13 cellular contexts compared by ENCODE assay signal in genomic region chr9:132042324-132042723, GRCh38. TPM values are rescaled to one million over a fixed set of nuclear protein-coding genes. Genes with fewer than 3 reads are reported as not detected.
DNase-seq lines count a peak whose midpoint lies in the region; ATAC-seq, FAIRE-seq and TF ChIP-seq lines count a peak whose summit lies in the region.
"Had no signal": no experiment of that assay in that cellular context is flagged by ENCODE, and none has a peak within 500 bp of the region (broad histone marks: within the 10 kb centered on the region; RNA-seq: fewer than 3 reads in every experiment).

No MANE protein-coding gene starts in this region.

- no peaks in the 10 kb centered on the region for H3K27me3 ChIP-seq in bronchial epithelial cell (ENCODE audit: control insufficient read depth, insufficient read depth, low read length)

- FAIRE-seq in bronchial epithelial cell (lab: Jason Lieb, UNC): no peak

- DNase-seq in EL (peak; percentile 98), NCI-H524 treated with DMSO at 0.1 percent for 48 hours (lab: John Stamatoyannopoulos, UW) (peak; percentile 74), bronchial epithelial cell (ENCODE audit: low read depth) (peak; percentile 84), non-pigmented ciliary epithelial cell (ENCODE audit: low read depth) (peak; percentile 91), cortex of kidney (lab: John Stamatoyannopoulos, UW) (no peak)
- DNase-seq in activated naive CD8-positive, alpha-beta T cell treated with anti-CD3 and anti-CD28 coated beads for 36 hours: no peak
- DNase-seq: activated CD4-positive, alpha-beta memory T cell treated with anti-CD3 and anti-CD28 coated beads for 36 hours; anterior cingulate cortex; DND-41; hippocampal formation had no signal

- no peak overlapping the region for H3K4me3 Mint-ChIP-seq in activated naive CD8-positive, alpha-beta T cell treated with anti-CD3 and anti-CD28 coated beads for 36 hours
- H3K4me3 Mint-ChIP-seq: activated CD4-positive, alpha-beta memory T cell treated with anti-CD3 and anti-CD28 coated beads for 36 hours; natural killer cell treated with Interleukin-12 subunit alpha and Interleukin-12 subunit beta and Interleukin-15 and Interleukin-18, amount 100 ng/mL, for 72 hours had no signal

- H3K36me3 ChIP-seq in bronchial epithelial cell (ENCODE audit: control insufficient read depth, insufficient read depth, low read length): no peaks in the 10 kb centered on the region

- H3K27ac Mint-ChIP-seq in activated naive CD8-positive, alpha-beta T cell treated with anti-CD3 and anti-CD28 coated beads for 36 hours: no peak overlapping the region
- H3K27ac Mint-ChIP-seq: activated CD4-positive, alpha-beta memory T cell treated with anti-CD3 and anti-CD28 coated beads for 36 hours; natural killer cell treated with Interleukin-12 subunit alpha and Interleukin-12 subunit beta and Interleukin-15 and Interleukin-18, amount 100 ng/mL, for 72 hours had no signal

- peaks cover 12% of the 10 kb centered on the region for H3K4me1 Mint-ChIP-seq in activated naive CD8-positive, alpha-beta T cell treated with anti-CD3 and anti-CD28 coated beads for 36 hours

- no peak for ATAC-seq in HG02642 (IDR thresholded peaks at IDR 0.05; ENCODE audit: poor library complexity, unreplicated experiment)
- ATAC-seq in esophagus mucosa: no peak
- ATAC-seq: natural killer cell treated with Interleukin-12 subunit alpha and Interleukin-12 subunit beta and Interleukin-15 and Interleukin-18, amount 100 ng/mL, for 72 hours had no signal

- H3K27me3 Mint-ChIP-seq in activated naive CD8-positive, alpha-beta T cell treated with anti-CD3 and anti-CD28 coated beads for 36 hours: no peaks in the 10 kb centered on the region
- H3K27me3 Mint-ChIP-seq: activated CD4-positive, alpha-beta memory T cell treated with anti-CD3 and anti-CD28 coated beads for 36 hours; natural killer cell treated with Interleukin-12 subunit alpha and Interleukin-12 subunit beta and Interleukin-15 and Interleukin-18, amount 100 ng/mL, for 72 hours had no signal

- no peak for TF ChIP-seq CTCF in bronchial epithelial cell (IDR thresholded peaks at IDR 0.05; ENCODE audit: insufficient read depth, low read length, severe bottlenecking)

- H3K4me3 ChIP-seq in bronchial epithelial cell (ENCODE audit: low read depth, low read length): no peak overlapping the region

- H3K36me3 Mint-ChIP-seq in activated naive CD8-positive, alpha-beta T cell treated with anti-CD3 and anti-CD28 coated beads for 36 hours: peaks cover 2% of the 10 kb centered on the region
- H3K36me3 Mint-ChIP-seq: activated CD4-positive, alpha-beta memory T cell treated with anti-CD3 and anti-CD28 coated beads for 36 hours; natural killer cell treated with Interleukin-12 subunit alpha and Interleukin-12 subunit beta and Interleukin-15 and Interleukin-18, amount 100 ng/mL, for 72 hours had no signal

- H3K9me3 Mint-ChIP-seq in activated naive CD8-positive, alpha-beta T cell treated with anti-CD3 and anti-CD28 coated beads for 36 hours: no peaks in the 10 kb centered on the region
- H3K9me3 Mint-ChIP-seq: activated CD4-positive, alpha-beta memory T cell treated with anti-CD3 and anti-CD28 coated beads for 36 hours; natural killer cell treated with Interleukin-12 subunit alpha and Interleukin-12 subunit beta and Interleukin-15 and Interleukin-18, amount 100 ng/mL, for 72 hours had no signal

RNA-seq across cellular contexts. Expression of gene MED27, which starts 37.3 kb away (rescaled TPM):
- 10.5 and 19.3 TPM in 2 replicates for total RNA-seq in bronchial epithelial cell
- 10 to 100 TPM; 31.3 to 32.9 TPM for total RNA-seq in activated naive CD8-positive, alpha-beta T cell treated with anti-CD3 and anti-CD28 coated beads for 36 hours
- 17.9 TPM for total RNA-seq in esophagus mucosa

Comparison
In these comparisons a context has a peak if more than half of its experiments do, and no peak if none do; other contexts are left out.
1. DNase-seq: peak in EL (single experiment), NCI-H524 treated with DMSO at 0.1 percent for 48 hours (single experiment), bronchial epithelial cell (single experiment) and non-pigmented ciliary epithelial cell (single experiment); none in cortex of kidney (single experiment) and activated naive CD8-positive, alpha-beta T cell treated with anti-CD3 and anti-CD28 coated beads for 36 hours (single experiment).